In genomic region chr2:164967781-164968228, GRCh38 we compare ENCODE assay signal across 15 cellular contexts. TPM values are rescaled to one million over a fixed set of nuclear protein-coding genes. Genes with fewer than 3 reads are reported as not detected.
DNase-seq lines count a peak whose midpoint lies in the region; ATAC-seq, FAIRE-seq and TF ChIP-seq lines count a peak whose summit lies in the region.
"Had no signal": no experiment of that assay in that cellular context is flagged by ENCODE, and none has a peak within 500 bp of the region (broad histone marks: within the 10 kb centered on the region; RNA-seq: fewer than 3 reads in every experiment).

No MANE protein-coding gene starts in this region.

- no peaks in the 10 kb centered on the region for H3K36me3 ChIP-seq in pancreas
- H3K36me3 ChIP-seq: tibial nerve had no signal

- intact Hi-C loops in pancreas (cut with DNase I), result no loop called here
- intact Hi-C loops in sciatic nerve (cut with DNase I), result no loop called here

- ATAC-seq in pancreas, result peak in 3 of 4 donors; percentile 66 to 73 (median 73)
- ATAC-seq in activated T-helper 17 cell treated with anti-CD3 and anti-CD28 coated beads, Interleukin-2, amount 50 U/mL, for 72 hours (replicated peaks), result no peak
- no peak for ATAC-seq in sciatic nerve
- no peak for ATAC-seq in GM18867 (IDR thresholded peaks at IDR 0.05; ENCODE audit: unreplicated experiment)
- no peak for ATAC-seq in activated naive CD8-positive, alpha-beta T cell treated with anti-CD3 and anti-CD28 coated beads, Interleukin-2, amount 50 U/mL, for 24 hours

- no peaks in the 10 kb centered on the region for H3K4me1 Mint-ChIP-seq in activated T-helper 17 cell treated with anti-CD3 and anti-CD28 coated beads, Interleukin-2, amount 50 U/mL, for 72 hours
- H3K4me1 Mint-ChIP-seq in activated naive CD8-positive, alpha-beta T cell treated with anti-CD3 and anti-CD28 coated beads, Interleukin-2, amount 50 U/mL, for 24 hours, result peaks cover 10% of the 10 kb centered on the region

- POLR2A ChIA-PET in RWPE1 (lab: Yijun Ruan, JAX; ENCODE audit: low non-redundant PET), result no interaction called here

- FAIRE-seq in pancreas (lab: Jason Lieb, UNC), result no peak
- FAIRE-seq: endometrium had no signal

- peak overlapping the region; percentile 62; the same call in 1 of the 2 replicates for H3K27ac ChIP-seq in RWPE1
- H3K27ac ChIP-seq in pancreas, result no peak overlapping the region
- H3K27ac ChIP-seq: tibial nerve had no signal

- no peak overlapping the region for H3K4me3 ChIP-seq in pancreas
- H3K4me3 ChIP-seq: tibial nerve had no signal

- H3K9me3 ChIP-seq in pancreas, result no peaks in the 10 kb centered on the region
- H3K9me3 ChIP-seq: tibial nerve had no signal

- peak; percentile 63 for DNase-seq in ELF-1 (ENCODE audit: low read depth, low spot score)
- peak; percentile 76 for DNase-seq in RWPE1 (ENCODE audit: low spot score)
- DNase-seq in fibroblast of peridontal ligament (ENCODE audit: extremely low read depth), result peak; percentile 72
- DNase-seq in pancreas, result no peak
- no peak for DNase-seq in sciatic nerve (ENCODE audit: low spot score)
- DNase-seq in activated naive CD8-positive, alpha-beta T cell treated with anti-CD3 and anti-CD28 coated beads, Interleukin-2, amount 50 U/mL, for 24 hours, result no peak
- DNase-seq: DMS79; NCI-H510A; stimulated activated CD4-positive, alpha-beta T cell treated with anti-CD3 and anti-CD28 coated beads, Interleukin-4, amount 100 ng/mL, for 1 hour had no signal

- H3K27me3 ChIP-seq in pancreas, result no peaks in the 10 kb centered on the region
- H3K27me3 ChIP-seq: tibial nerve had no signal

- no peaks in the 10 kb centered on the region for H3K4me1 ChIP-seq in pancreas
- H3K4me1 ChIP-seq: tibial nerve had no signal

- peaks cover 8% of the 10 kb centered on the region for H3K27me3 Mint-ChIP-seq in activated T-helper 17 cell treated with anti-CD3 and anti-CD28 coated beads, Interleukin-2, amount 50 U/mL, for 72 hours
- peaks cover 1% of the 10 kb centered on the region for H3K27me3 Mint-ChIP-seq in activated naive CD8-positive, alpha-beta T cell treated with anti-CD3 and anti-CD28 coated beads, Interleukin-2, amount 50 U/mL, for 24 hours

- H3K27ac Mint-ChIP-seq in activated T-helper 17 cell treated with anti-CD3 and anti-CD28 coated beads, Interleukin-2, amount 50 U/mL, for 72 hours, result no peak overlapping the region
- H3K27ac Mint-ChIP-seq in activated naive CD8-positive, alpha-beta T cell treated with anti-CD3 and anti-CD28 coated beads, Interleukin-2, amount 50 U/mL, for 24 hours, result no peak overlapping the region
- H3K27ac Mint-ChIP-seq: activated T-helper 2 cell treated with anti-CD3 and anti-CD28 coated beads, Interferon-gamma antibody, Interleukin-2, Interleukin-4, amounts not matched to agents 10 μg/mL and 5 μg/mL and 100 μg/mL, durations not matched to agents 14 hours and 24 hours and 36 hours had no signal

- no peak overlapping the region for H3K4me3 Mint-ChIP-seq in activated T-helper 17 cell treated with anti-CD3 and anti-CD28 coated beads, Interleukin-2, amount 50 U/mL, for 72 hours
- H3K4me3 Mint-ChIP-seq in activated naive CD8-positive, alpha-beta T cell treated with anti-CD3 and anti-CD28 coated beads, Interleukin-2, amount 50 U/mL, for 24 hours, result no peak overlapping the region

- TF ChIP-seq CTCF in RWPE1 (conservative IDR thresholded peaks at IDR 0.05; ENCODE audit: low read depth) (no peak), pancreas (IDR thresholded peaks at IDR 0.05) (no peak)

- H3K36me3 Mint-ChIP-seq in activated T-helper 17 cell treated with anti-CD3 and anti-CD28 coated beads, Interleukin-2, amount 50 U/mL, for 72 hours (ENCODE audit: low read depth), result no peaks in the 10 kb centered on the region
- H3K36me3 Mint-ChIP-seq in activated naive CD8-positive, alpha-beta T cell treated with anti-CD3 and anti-CD28 coated beads, Interleukin-2, amount 50 U/mL, for 24 hours (ENCODE audit: low read depth), result no peaks in the 10 kb centered on the region

- 83 to 86% methylated on average over 2 of the region's 2 CpGs for WGBS in pancreas, 2 donors

- H3K9me3 Mint-ChIP-seq in activated T-helper 17 cell treated with anti-CD3 and anti-CD28 coated beads, Interleukin-2, amount 50 U/mL, for 72 hours, result no peaks in the 10 kb centered on the region
- H3K9me3 Mint-ChIP-seq in activated naive CD8-positive, alpha-beta T cell treated with anti-CD3 and anti-CD28 coated beads, Interleukin-2, amount 50 U/mL, for 24 hours, result no peaks in the 10 kb centered on the region
- H3K9me3 Mint-ChIP-seq: activated T-helper 2 cell treated with anti-CD3 and anti-CD28 coated beads, Interferon-gamma antibody, Interleukin-2, Interleukin-4, amounts not matched to agents 10 μg/mL and 5 μg/mL and 100 μg/mL, durations not matched to agents 14 hours and 24 hours and 36 hours had no signal

- CTCF ChIA-PET in RWPE1 (lab: Yijun Ruan, JAX), result interaction anchor here (0.5 to 0.9 kb wide), 2 partner anchors 127 to 555 kb away, joined by 3 read pairs; no protein-coding TSS in a partner anchor

RNA-seq across cellular contexts. Expression of gene SLC38A11, which starts 12.5 kb away (rescaled TPM):
- total RNA-seq in pancreas, result 1 to 10 TPM in 4 of 6 donors, under 1 TPM in 2; 0.55 to 5.7 (median 2.0) TPM
- polyA plus RNA-seq in pancreas, result 1 to 10 TPM; 2.5 to 3.9 TPM
- not detected for total RNA-seq in activated T-helper 17 cell treated with anti-CD3 and anti-CD28 coated beads, Interleukin-2, amount 50 U/mL, for 72 hours
- total RNA-seq in sciatic nerve, result 1.2 TPM
- total RNA-seq: activated T-helper 2 cell treated with anti-CD3 and anti-CD28 coated beads, Interferon-gamma antibody, Interleukin-2, Interleukin-4, amounts not matched to agents 10 μg/mL and 5 μg/mL and 100 μg/mL, durations not matched to agents 14 hours and 24 hours and 36 hours; T-helper 2 cell treated with Interferon-gamma antibody and Interleukin-4, amounts not matched to agents 100 ng/mL and 5 ng/mL, for 36 hours had no signal

Comparison
In these comparisons a context has a peak if more than half of its experiments do, and no peak if none do; other contexts are left out.
1. DNase-seq: peak in ELF-1 (single experiment), RWPE1 (single experiment) and fibroblast of peridontal ligament (single experiment); none in pancreas (0 of 6), sciatic nerve (single experiment) and activated naive CD8-positive, alpha-beta T cell treated with anti-CD3 and anti-CD28 coated beads, Interleukin-2, amount 50 U/mL, for 24 hours (single experiment).
2. ATAC-seq: peak in pancreas (3 of 4); none in activated T-helper 17 cell treated with anti-CD3 and anti-CD28 coated beads, Interleukin-2, amount 50 U/mL, for 72 hours (single experiment), sciatic nerve (single experiment), GM18867 (single experiment) and activated naive CD8-positive, alpha-beta T cell treated with anti-CD3 and anti-CD28 coated beads, Interleukin-2, amount 50 U/mL, for 24 hours (single experiment).